18 cellular contexts compared by ENCODE assay signal in the genomic region with DNA sequence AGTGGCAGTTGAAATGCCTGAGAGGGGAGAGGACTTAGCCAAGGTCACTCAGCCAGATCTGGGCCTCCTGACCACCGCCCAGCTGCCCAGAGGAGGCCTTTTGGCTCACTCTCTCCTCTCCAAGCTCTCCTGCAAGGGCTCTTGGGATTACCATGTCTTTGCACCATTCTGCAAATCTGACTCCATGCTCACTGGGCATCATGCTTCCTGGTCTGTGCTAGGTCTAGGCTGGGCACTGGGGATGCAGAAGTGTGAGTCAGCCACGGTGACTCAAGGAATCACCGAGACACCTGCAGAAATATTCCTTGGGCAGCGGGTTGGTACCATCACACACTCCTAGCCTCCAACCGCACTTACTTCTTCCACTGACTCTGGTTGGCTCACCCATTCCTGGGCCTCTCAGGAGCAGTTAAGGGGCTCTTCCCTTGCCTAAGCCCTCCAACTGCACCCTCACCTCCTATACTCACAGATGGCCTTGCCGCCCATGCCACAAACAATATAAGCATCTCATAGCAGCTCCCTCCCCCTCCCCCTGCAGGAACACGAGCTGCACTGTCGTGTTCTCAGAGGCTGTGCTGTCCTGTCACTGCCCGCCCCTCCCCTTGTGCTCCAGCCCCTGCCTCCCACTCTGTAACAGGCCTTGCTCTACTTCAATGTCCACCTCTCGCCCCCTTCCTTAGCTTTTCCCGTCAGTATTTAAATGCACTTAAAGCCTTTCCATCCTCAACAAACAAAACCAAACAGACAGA. TPM values are rescaled to one million over a fixed set of nuclear protein-coding genes. Genes with fewer than 3 reads are reported as not detected.
A peak's percentile ranks its signal among the peaks of the same experiment; 100 is the strongest.
DNase-seq lines count a peak whose midpoint lies in the region; ATAC-seq, FAIRE-seq and TF ChIP-seq lines count a peak whose summit lies in the region.
"Had no signal": no experiment of that assay in that cellular context is flagged by ENCODE, and none has a peak within 500 bp of the region (broad histone marks: within the 10 kb centered on the region; RNA-seq: fewer than 3 reads in every experiment).

No MANE protein-coding gene starts in this region.

- peak overlapping the region; percentile 39; the same call in 2 of the 3 replicates for H3K4me2 ChIP-seq in A549
- H3K4me2 ChIP-seq in mammary epithelial cell (ENCODE audit: insufficient read depth, low read depth, low read length), result no peak overlapping the region

- no peaks in the 10 kb centered on the region for H3K79me2 ChIP-seq in mammary epithelial cell (ENCODE audit: insufficient read depth, low read length)

- TF ChIP-seq CTCF in A549 (IDR thresholded peaks at IDR 0.05) (no peak), mammary epithelial cell (conservative IDR thresholded peaks at IDR 0.05 in 1 of 2, IDR thresholded peaks at IDR 0.05 in 1 of 2; ENCODE audit: extremely low read depth in 1 of 2, insufficient read depth in 1 of 2, low read depth in 1 of 2, low read length in 2 of 2) (no peak), GM10248 (IDR thresholded peaks at IDR 0.05; ENCODE audit: control extremely low read depth, extremely low read depth, low read depth, missing control alignments) (no peak), sigmoid colon (IDR thresholded peaks at IDR 0.05) (no peak)

- WGBS in A549 (ENCODE audit: missing lambda C conversion rate), result 58% methylated on average over 10 of the region's 11 CpGs
- WGBS in mammary epithelial cell (ENCODE audit: low coverage, missing lambda C conversion rate), result 68% methylated on average over 6 of the region's 11 CpGs
- 88 to 91% methylated on average over 11 of the region's 11 CpGs for WGBS in sigmoid colon, 2 donors

- in situ Hi-C loops in mammary epithelial cell (cut with MboI; ENCODE audit: low sequenced_read_pairs in 2 of 2), result loop anchor here in 1 of 2 donors (25.0 kb wide), 1 partner anchor 694 kb away; a partner anchor contains a TSS

- H3K4me1 ChIP-seq in A549, result peaks cover 26% of the 10 kb centered on the region
- peaks cover 8% of the 10 kb centered on the region for H3K4me1 ChIP-seq in mammary epithelial cell (ENCODE audit: insufficient read depth, low read length)
- H3K4me1 ChIP-seq in effector memory CD4-positive, alpha-beta T cell (ENCODE audit: control insufficient read depth, insufficient read depth, low read length, poor library complexity, severe bottlenecking), result peaks cover 2% of the 10 kb centered on the region
- peaks cover 0 to 13% (median 12%) of the 10 kb centered on the region in 4 donors for H3K4me1 ChIP-seq in sigmoid colon

- no peaks in the 10 kb centered on the region for H3K9me3 ChIP-seq in A549
- H3K9me3 ChIP-seq in mammary epithelial cell (replicated peaks; ENCODE audit: insufficient read depth, low read length), result no peaks in the 10 kb centered on the region
- no peaks in the 10 kb centered on the region for H3K9me3 ChIP-seq in effector memory CD4-positive, alpha-beta T cell (ENCODE audit: control insufficient read depth, low read length)
- H3K9me3 ChIP-seq in sigmoid colon, result no peaks in the 10 kb centered on the region
- H3K9me3 ChIP-seq: pancreas had no signal

- H3K4me3 ChIP-seq in A549, result no peak overlapping the region
- H3K4me3 ChIP-seq in mammary epithelial cell (replicated peaks in 1 of 3; ENCODE audit: insufficient read depth in 1 of 3, low read depth in 2 of 3, low read length in 3 of 3), result no peak overlapping the region
- no peak overlapping the region for H3K4me3 ChIP-seq in effector memory CD4-positive, alpha-beta T cell (ENCODE audit: insufficient read depth, low read depth, low read length, poor library complexity, severe bottlenecking)
- no peak overlapping the region for H3K4me3 ChIP-seq in sigmoid colon
- H3K4me3 ChIP-seq: pancreas had no signal

- ATAC-seq in A549, result peak; percentile 17 to 33; a peak in 2 of 6 replicates
- ATAC-seq: pancreas had no signal

- intact Hi-C loops in mammary epithelial cell (cut with micrococcal nuclease), result no loop called here
- intact Hi-C loops in sigmoid colon (cut with DNase I), result no loop called here

- H2AFZ ChIP-seq in mammary epithelial cell (ENCODE audit: low read depth, low read length), result no peak overlapping the region

- H3K27me3 ChIP-seq in mammary epithelial cell (ENCODE audit: insufficient read depth, low read length) (no peaks in the 10 kb centered on the region), sigmoid colon (no peaks in the 10 kb centered on the region)
- no peaks in the 10 kb centered on the region for H3K27me3 ChIP-seq in effector memory CD4-positive, alpha-beta T cell (replicated peaks; ENCODE audit: control insufficient read depth, insufficient read depth, low read length, poor library complexity, severe bottlenecking)
- H3K27me3 ChIP-seq: pancreas had no signal

- no peak for FAIRE-seq in A549 (lab: Jason Lieb, UNC)
- FAIRE-seq: endothelial cell of umbilical vein, pancreas, TTC549 had no signal

- H3K27ac ChIP-seq in A549, result peak overlapping the region; percentile 32 to 67; a peak in 2 of 6 replicates
- no peak overlapping the region for H3K27ac ChIP-seq in mammary epithelial cell (ENCODE audit: insufficient read depth, low read depth, low read length)
- no peak overlapping the region for H3K27ac ChIP-seq in effector memory CD4-positive, alpha-beta T cell (ENCODE audit: insufficient read depth, low read length, poor library complexity, severe bottlenecking)
- H3K27ac ChIP-seq in sigmoid colon, result no peak overlapping the region
- H3K27ac ChIP-seq: pancreas had no signal

- no peaks in the 10 kb centered on the region for H4K20me1 ChIP-seq in mammary epithelial cell (ENCODE audit: insufficient read depth, low read length)

- CTCF ChIA-PET in A549 (lab: Yijun Ruan, JAX) (interaction anchor here (0.8 to 2.1 kb wide), 5 partner anchors 10 to 372 kb away, joined by 3 to 10 read pairs (median 3); no protein-coding TSS in a partner anchor), mammary epithelial cell (lab: Charles Lee; ENCODE audit: low non-redundant PET) (no interaction called here), GM10248 (lab: Yijun Ruan, JAX) (interaction anchor here (1.0 to 2.4 kb wide), 4 partner anchors 9 to 372 kb away, joined by 4 to 12 read pairs (median 5); no protein-coding TSS in a partner anchor)

- POLR2A ChIA-PET in A549 (lab: Yijun Ruan, JAX) (no interaction called here), GM10248 (lab: Yijun Ruan, JAX) (interaction anchor here (0.6 kb wide), 1 partner anchor 278 kb away, joined by 6 read pairs; no protein-coding TSS in a partner anchor)

- BruUV-seq in mammary epithelial cell (replicated peaks; lab: Mats Ljungman, UMichigan), result no TSS peak

- TF ChIP-seq POLR2A in A549 (IDR thresholded peaks at IDR 0.05; ENCODE audit: low read length), result no peak
- TF ChIP-seq POLR2A in sigmoid colon (IDR thresholded peaks at IDR 0.05), result no peak

- TF ChIP-seq RAD21 in A549 (conservative IDR thresholded peaks at IDR 0.05 in 1 of 2, IDR thresholded peaks at IDR 0.05 in 1 of 2), result no peak

- TF ChIP-seq EP300 in A549 (IDR thresholded peaks at IDR 0.05) (no peak), sigmoid colon (IDR thresholded peaks at IDR 0.05) (no peak)

- no peak overlapping the region for H3K9ac ChIP-seq in mammary epithelial cell (ENCODE audit: insufficient read depth, low read length)

- DNase-seq in A549 (ENCODE audit: low read depth in 1 of 2, low spot score in 1 of 2) (peak in 1 of 2 experiments; percentile 43), M059J (ENCODE audit: low read depth) (peak; percentile 65), mammary epithelial cell (peak; percentile 55), medulla oblongata (ENCODE audit: extremely low spot score) (peak; percentile 72), GM10248 (ENCODE audit: extremely low spot score) (no peak), sigmoid colon (no peak)
- DNase-seq in effector memory CD4-positive, alpha-beta T cell, result no peak
- DNase-seq in activated CD4-positive, alpha-beta T cell treated with anti-CD3 and anti-CD28 coated beads for 1 hour, result no peak
- DNase-seq: activated CD8-positive, alpha-beta memory T cell treated with anti-CD3 and anti-CD28 coated beads for 24 hours; activated gamma-delta T cell treated with Interleukin-2 at 50 U/mL for 16 hours; NCI-H1092 treated with DMSO at 0.1 percent for 48 hours; NCI-H526; pancreas; SHP77; stimulated activated CD8-positive, alpha-beta memory T cell treated with anti-CD3 and anti-CD28 coated beads, Interleukin-4, amount 100 ng/mL, for 48 hours had no signal

- H3K36me3 ChIP-seq in mammary epithelial cell (ENCODE audit: insufficient read depth, low read length) (no peaks in the 10 kb centered on the region), sigmoid colon (no peaks in the 10 kb centered on the region)
- no peaks in the 10 kb centered on the region for H3K36me3 ChIP-seq in effector memory CD4-positive, alpha-beta T cell (ENCODE audit: control insufficient read depth, insufficient read depth, low read length)
- H3K36me3 ChIP-seq: pancreas had no signal

- dilution Hi-C loops in mammary epithelial cell (cut with HindIII; ENCODE audit: low sequenced_read_pairs), result no loop called here

TF ChIP-seq in A549, 52 proteins besides CTCF, POLR2A, EP300 and RAD21 (continues in another document):
- TF ChIP-seq ZSCAN20 (CRISPR knock-in tag; IDR thresholded peaks at IDR 0.05) (no peak), FOSB (CRISPR knock-in tag; IDR thresholded peaks at IDR 0.05) (no peak), TFCP2L1 (CRISPR knock-in tag; IDR thresholded peaks at IDR 0.05) (no peak), RCOR1 (IDR thresholded peaks at IDR 0.05; ENCODE audit: low read depth, low read length) (no peak), HEYL (CRISPR knock-in tag; IDR thresholded peaks at IDR 0.05) (no peak), TP53 (CRISPR knock-in tag; IDR thresholded peaks at IDR 0.05) (no peak)

RNA-seq across cellular contexts. Expression of a gene that starts 34.8 kb away (rescaled TPM):
- polyA plus RNA-seq in A549 (2011; rRNA removed), result not detected in 2 replicates
- polyA plus RNA-seq in A549 (2012; cell fraction: cytosol; rRNA removed), result not detected in 2 replicates
- 0.02 TPM in 1 of 2 replicates, not detected in the other for polyA plus RNA-seq in A549 (2012; cell fraction: nucleus; rRNA removed)
- not detected in 3 replicates for polyA plus RNA-seq in A549 (2017; fragmentation: RNase III; extraction: RNeasy Plus Mini Kit Qiagen cat#74134 plus additional on column Dnase treatment)
- not detected in 2 replicates for polyA minus RNA-seq in A549 (2011; rRNA and poly(A)+ RNA removed)
- total RNA-seq in M059J (2014; rRNA removed; shearing (Covaris generic)), result not detected in 2 replicates
- not detected for total RNA-seq in mammary epithelial cell
- not detected for polyA plus RNA-seq in mammary epithelial cell
- polyA minus RNA-seq in mammary epithelial cell, result not detected
- total RNA-seq in sigmoid colon, result not detected
- polyA plus RNA-seq in sigmoid colon, result under 1 TPM in 1 of 3 donors, not detected in 2; 0.04 TPM
- total RNA-seq: endothelial cell of umbilical vein, mesothelial cell of epicardium had no signal
- polyA plus RNA-seq: pancreas had no signal

Comparison
In these comparisons a context has a peak if more than half of its experiments do, and no peak if none do; other contexts are left out.
1. DNase-seq: peak in M059J (single experiment), mammary epithelial cell (single experiment) and medulla oblongata (single experiment); none in effector memory CD4-positive, alpha-beta T cell (0 of 3), activated CD4-positive, alpha-beta T cell treated with anti-CD3 and anti-CD28 coated beads for 1 hour (single experiment), GM10248 (single experiment) and sigmoid colon (single experiment).
2. H3K27ac ChIP-seq: peak in A549 (2 of 2); none in mammary epithelial cell (single experiment), effector memory CD4-positive, alpha-beta T cell (single experiment) and sigmoid colon (0 of 4).